10 cellular contexts compared by ENCODE assay signal in genomic region chr2:211879323-211879722, GRCh38.
DNase-seq lines count a peak whose midpoint lies in the region; ATAC-seq and TF ChIP-seq lines count a peak whose summit lies in the region.
"Had no signal": no experiment of that assay in that cellular context is flagged by ENCODE, and none has a peak within 500 bp of the region (broad histone marks: within the 10 kb centered on the region; RNA-seq: fewer than 3 reads in every experiment).

No MANE protein-coding gene starts in this region.

- CTCF ChIA-PET in MCF 10A (lab: Yijun Ruan, JAX), result interaction anchor here (0.6 to 0.7 kb wide), 3 partner anchors 13 to 1913 kb away, joined by 3 to 6 read pairs (median 4); no protein-coding TSS in a partner anchor

- H3K9me3 ChIP-seq in breast epithelium (no peaks in the 10 kb centered on the region), tibial artery (no peaks in the 10 kb centered on the region)

- no peaks in the 10 kb centered on the region for H3K4me1 ChIP-seq in breast epithelium
- no peaks in the 10 kb centered on the region for H3K4me1 ChIP-seq in tibial artery

- H3K27me3 Mint-ChIP-seq in MCF 10A (ENCODE audit: insufficient read depth, unreplicated experiment), result peaks cover 7% of the 10 kb centered on the region

- H3K9me3 Mint-ChIP-seq in MCF 10A (ENCODE audit: unreplicated experiment), result no peaks in the 10 kb centered on the region

- POLR2A ChIA-PET in MCF 10A (lab: Yijun Ruan, JAX), result no interaction called here

- DNase-seq in MCF 10A (ENCODE audit: unreplicated experiment) (peak; percentile 6), breast epithelium (ENCODE audit: low spot score in 2 of 2) (no peak), NCI-H526 treated with DMSO at 0.1 percent for 48 hours (lab: John Stamatoyannopoulos, UW) (peak; percentile 21), epithelial cell of esophagus (ENCODE audit: low read depth) (peak; percentile 31), tibial artery (no peak), T-helper 1 cell (no peak)
- no peak for DNase-seq in activated CD4-positive, alpha-beta T cell treated with anti-CD3 and anti-CD28 coated beads for 4 hours
- DNase-seq: C1 segment of cervical spinal cord had no signal

- H3K27ac Mint-ChIP-seq in MCF 10A (ENCODE audit: low read depth, unreplicated experiment), result no peak overlapping the region

- TF ChIP-seq POLR2A in breast epithelium (IDR thresholded peaks at IDR 0.05), result no peak

- H3K36me3 ChIP-seq in breast epithelium (no peaks in the 10 kb centered on the region), tibial artery (no peaks in the 10 kb centered on the region)

- H3K4me3 ChIP-seq in breast epithelium (no peak overlapping the region), epithelial cell of esophagus (ENCODE audit: low read length) (no peak overlapping the region), tibial artery (no peak overlapping the region)

- intact Hi-C loops in MCF 10A (cut with micrococcal nuclease) (no loop called here), breast epithelium (cut with DNase I; ENCODE audit: low total_unique reads) (no loop called here), tibial artery (cut with DNase I; ENCODE audit: low total_unique reads) (no loop called here)

- H3K4me3 Mint-ChIP-seq in MCF 10A (ENCODE audit: unreplicated experiment), result no peak overlapping the region

- H3K27me3 ChIP-seq in breast epithelium (no peaks in the 10 kb centered on the region), tibial artery (no peaks in the 10 kb centered on the region)

- BruUV-seq in MCF 10A (replicated peaks; lab: Mats Ljungman, UMichigan), result no TSS peak

- H3K4me1 Mint-ChIP-seq in MCF 10A (ENCODE audit: insufficient read depth, unreplicated experiment), result no peaks in the 10 kb centered on the region

- no peaks in the 10 kb centered on the region for H3K36me3 Mint-ChIP-seq in MCF 10A (ENCODE audit: insufficient read depth, unreplicated experiment)

- no peak for ATAC-seq in HG03469 (IDR thresholded peaks at IDR 0.05; ENCODE audit: unreplicated experiment)
- ATAC-seq: activated CD4-positive, CD25-positive, alpha-beta regulatory T cell treated with anti-CD3 and anti-CD28 coated beads, Interleukin-2, amount 50 U/mL, for 24 hours had no signal

- H3K27ac ChIP-seq in breast epithelium, result no peak overlapping the region
- H3K27ac ChIP-seq in tibial artery, result no peak overlapping the region

- TF ChIP-seq CTCF in MCF 10A (IDR thresholded peaks at IDR 0.05; ENCODE audit: unreplicated experiment) (no peak), breast epithelium (IDR thresholded peaks at IDR 0.05) (no peak), epithelial cell of esophagus (IDR thresholded peaks at IDR 0.05; ENCODE audit: insufficient read depth, low read depth, low read length, missing control alignments) (peak; percentile 53), tibial artery (IDR thresholded peaks at IDR 0.05) (peak; percentile 21 to 32)

Comparison
In these comparisons a context has a peak if more than half of its experiments do, and no peak if none do; other contexts are left out.
1. DNase-seq: peak in MCF 10A (single experiment), NCI-H526 treated with DMSO at 0.1 percent for 48 hours (single experiment) and epithelial cell of esophagus (single experiment); none in breast epithelium (0 of 2), tibial artery (0 of 2), activated CD4-positive, alpha-beta T cell treated with anti-CD3 and anti-CD28 coated beads for 4 hours (0 of 2) and T-helper 1 cell (0 of 5).
2. CTCF ChIP-seq: peak in epithelial cell of esophagus (single experiment) and tibial artery (2 of 2); none in MCF 10A (single experiment) and breast epithelium (0 of 3).